Comparison of ENCODE assay signal across 21 cellular contexts in the genomic region with DNA sequence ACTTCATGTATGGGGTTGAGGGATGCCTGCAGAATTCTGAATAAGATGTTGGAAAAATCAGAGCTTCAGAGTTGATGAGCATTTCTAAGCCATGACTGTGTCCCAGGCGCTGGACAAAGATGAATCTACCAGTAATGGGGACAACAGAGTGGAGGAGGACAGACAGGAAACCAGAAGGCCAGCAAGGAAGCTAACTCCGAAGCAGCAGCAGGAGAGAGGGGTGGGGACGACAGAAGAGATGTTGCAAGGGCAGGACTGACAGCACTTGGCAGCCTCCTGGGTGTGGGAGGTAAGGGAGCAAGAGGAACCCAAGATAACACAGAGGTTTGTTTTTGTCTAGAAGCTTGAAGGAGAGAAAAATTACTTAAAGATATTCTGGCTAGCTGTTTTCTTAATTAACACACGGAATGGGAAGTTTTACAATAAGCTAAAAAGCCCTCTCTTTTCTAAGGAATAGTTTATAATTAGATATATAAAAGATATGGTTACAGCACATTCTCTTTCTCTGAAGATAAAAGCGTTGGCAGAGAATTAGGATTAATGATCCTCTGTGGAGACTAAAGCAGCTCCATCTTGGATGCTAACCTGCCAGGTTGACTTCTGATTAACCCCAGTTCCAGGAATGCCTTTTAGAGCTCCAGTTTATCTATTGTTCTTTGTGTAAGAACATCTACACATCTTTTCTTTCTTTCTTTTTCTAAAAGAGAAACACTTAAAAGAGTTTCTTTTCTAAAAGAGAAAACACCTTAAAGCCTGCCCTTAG.
DNase-seq lines count a peak whose midpoint lies in the region; ATAC-seq and TF ChIP-seq lines count a peak whose summit lies in the region.
"Had no signal": no experiment of that assay in that cellular context is flagged by ENCODE, and none has a peak within 500 bp of the region (broad histone marks: within the 10 kb centered on the region; RNA-seq: fewer than 3 reads in every experiment).

No MANE protein-coding gene starts in this region.

- TF ChIP-seq CTCF in cardiac fibroblast (IDR thresholded peaks at IDR 0.05; ENCODE audit: low read depth, low read length) = no peak

- 48% methylated on average over 5 of the region's 5 CpGs for WGBS in right cardiac atrium

- no peak overlapping the region for H3K27ac ChIP-seq in right cardiac atrium (ENCODE audit: low read length)

- intact Hi-C loops in Right ventricle myocardium superior (cut with DNase I) = no loop called here
- intact Hi-C loops in cardiac septum (cut with DNase I) = no loop called here
- intact Hi-C loops in right cardiac atrium (cut with DNase I) = no loop called here

- peak; percentile 67 for DNase-seq in Right ventricle myocardium superior
- DNase-seq in cardiac septum (ENCODE audit: low spot score) = no peak
- peak; percentile 50 to 86 for DNase-seq in cardiac fibroblast (ENCODE audit: low read depth in 2 of 2)
- DNase-seq in right cardiac atrium = peak; percentile 68 to 77 (median 72)
- no peak for DNase-seq in NCI-H1092 treated with DMSO at 0.1 percent for 48 hours (lab: John Stamatoyannopoulos, UW)
- no peak for DNase-seq in NCI-H1417 (lab: John Stamatoyannopoulos, UW)
- DNase-seq: ACHN; activated B cell treated with CpG ODN at 0.5 μM for 24 hours; activated CD4-positive, alpha-beta memory T cell treated with anti-CD3 and anti-CD28 coated beads, Interleukin-2, amount 10 ng/mL, durations not matched to agents 7 days and 5 days; activated T-cell treated with anti-CD3 and anti-CD28 coated beads, Interleukin-2, amount 50 U/mL, for 4 hours; dermis blood vessel endothelial cell; DMS 273 treated with DMSO at 0.1 percent for 48 hours; GDM1; Karpas-422; NCI-H1417 treated with DMSO at 0.1 percent for 48 hours; NCI-H526; stimulated activated CD4-positive, alpha-beta T cell treated with anti-CD3 and anti-CD28 coated beads, Interleukin-12 subunit alpha, Interleukin-12 subunit beta, amount 100 ng/mL, for 4 hours; stimulated activated CD8-positive, alpha-beta memory T cell treated with anti-CD3 and anti-CD28 coated beads, Interleukin-4, amount 100 ng/mL, for 48 hours had no signal

- no peaks in the 10 kb centered on the region for H3K27me3 ChIP-seq in right cardiac atrium (ENCODE audit: control insufficient read depth, insufficient read depth)

- no peaks in the 10 kb centered on the region for H3K9me3 ChIP-seq in right cardiac atrium (ENCODE audit: control insufficient read depth, low read length)

- peak; percentile 42 for ATAC-seq in Right ventricle myocardium superior (ENCODE audit: poor library complexity)
- ATAC-seq in right cardiac atrium = peak in 1 of 2 donors; percentile 49
- no peak for ATAC-seq in GM19467 (IDR thresholded peaks at IDR 0.05; ENCODE audit: unreplicated experiment)
- no peak for ATAC-seq in HG02623 (IDR thresholded peaks at IDR 0.05; ENCODE audit: unreplicated experiment)
- ATAC-seq: activated naive CD4-positive, alpha-beta T cell treated with anti-CD3 and anti-CD28 coated beads, Interleukin-2, amount 50 U/mL, for 72 hours; activated T-cell treated with anti-CD3 and anti-CD28 coated beads, Interleukin-2, amount 50 U/mL, for 4 hours had no signal

- H3K4me1 ChIP-seq in right cardiac atrium (ENCODE audit: control insufficient read depth, insufficient read depth, low read length) = peaks cover 5% of the 10 kb centered on the region

- no peak overlapping the region for H3K4me3 ChIP-seq in cardiac fibroblast (replicated peaks in 1 of 2; ENCODE audit: low read depth in 2 of 2, low read length in 2 of 2)
- no peak overlapping the region for H3K4me3 ChIP-seq in right cardiac atrium (ENCODE audit: low read length)

Comparison
In these comparisons a context has a peak if more than half of its experiments do, and no peak if none do; other contexts are left out.
1. DNase-seq: peak in Right ventricle myocardium superior (single experiment), cardiac fibroblast (2 of 2) and right cardiac atrium (3 of 3); none in cardiac septum (single experiment), NCI-H1092 treated with DMSO at 0.1 percent for 48 hours (single experiment) and NCI-H1417 (0 of 3).